In the genomic region with DNA sequence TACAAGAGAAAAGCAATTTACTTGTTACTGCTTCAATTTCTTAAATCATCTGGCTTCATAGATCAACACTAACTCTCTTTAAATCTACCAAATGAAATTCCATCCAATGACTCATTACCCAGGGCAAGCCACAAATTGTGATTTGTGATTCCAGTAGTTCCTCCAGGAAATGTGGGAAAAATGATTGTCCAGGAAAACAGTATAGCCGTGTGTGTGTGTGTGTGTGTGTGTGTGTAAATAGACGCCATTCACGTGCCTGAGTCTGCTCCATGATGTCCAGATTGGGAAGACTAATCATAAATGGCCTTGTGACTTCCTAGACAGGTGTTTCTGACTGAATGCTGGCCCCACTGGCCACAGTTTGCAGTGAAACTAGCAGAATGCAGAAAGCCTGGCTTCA, we compare ENCODE assay signal across 15 cellular contexts.
DNase-seq lines count a peak whose midpoint lies in the region; ATAC-seq and TF ChIP-seq lines count a peak whose summit lies in the region.
"Had no signal": no experiment of that assay in that cellular context is flagged by ENCODE, and none has a peak within 500 bp of the region (broad histone marks: within the 10 kb centered on the region; RNA-seq: fewer than 3 reads in every experiment).

No MANE protein-coding gene starts in this region.

- no peaks in the 10 kb centered on the region for H3K79me2 ChIP-seq in GM23248 (ENCODE audit: insufficient read depth)

- no peaks in the 10 kb centered on the region for H3K9me2 ChIP-seq in GM23248 (ENCODE audit: insufficient read depth)

- H3K4me1 ChIP-seq in GM23248 (ENCODE audit: insufficient read depth): no peaks in the 10 kb centered on the region

- no peak overlapping the region for H2AFZ ChIP-seq in GM23248

- H3K36me3 ChIP-seq in GM23248 (ENCODE audit: low read depth) (no peaks in the 10 kb centered on the region), SK-N-MC (ENCODE audit: insufficient read depth, low read length) (no peaks in the 10 kb centered on the region)

- no peak overlapping the region for H3K4me2 ChIP-seq in GM23248 (ENCODE audit: unreplicated experiment)

- 0% methylated on average over 1 to 3 of the region's 3 CpGs for WGBS in GM23248 (ENCODE audit: low coverage in 1 of 2, low lambda C conversion rate in 2 of 2, missing lambda C conversion rate in 2 of 2), 2 experiments

- no peaks in the 10 kb centered on the region for H4K20me1 ChIP-seq in GM23248 (ENCODE audit: insufficient read depth)

- H3K9ac ChIP-seq in GM23248: no peak overlapping the region
- no peak overlapping the region for H3K9ac ChIP-seq in SK-N-MC (ENCODE audit: insufficient read length)

- in situ Hi-C loops in GM23248 (cut with MboI): no loop called here

- DNase-seq in GM23248: peak; percentile 11
- no peak for DNase-seq in SK-N-MC (ENCODE audit: low read depth, low spot score)
- DNase-seq in fibroblast of pulmonary artery (ENCODE audit: low read depth): peak; percentile 61
- DNase-seq in non-pigmented ciliary epithelial cell (ENCODE audit: low read depth): peak; percentile 17
- DNase-seq in activated CD4-positive, alpha-beta T cell treated with anti-CD3 and anti-CD28 coated beads for 48 hours: no peak
- DNase-seq in anterior cingulate cortex (lab: John Stamatoyannopoulos, UW): no peak
- DNase-seq: activated naive CD4-positive, alpha-beta T cell; head of caudate nucleus; OCI-M1; stimulated activated CD4-positive, alpha-beta T cell treated with anti-CD3 and anti-CD28 coated beads, Interleukin-4, amount 100 ng/mL, for 24 hours; stimulated activated naive CD8-positive, alpha-beta T cell treated with anti-CD3 and anti-CD28 coated beads, Interleukin-15, amount 100 ng/mL, for 72 hours had no signal

- H3K27me3 ChIP-seq in GM23248 (replicated peaks; ENCODE audit: insufficient read depth): no peaks in the 10 kb centered on the region

- ATAC-seq in HG03095 (IDR thresholded peaks at IDR 0.05; ENCODE audit: unreplicated experiment) (no peak), HG02588 (IDR thresholded peaks at IDR 0.05; ENCODE audit: unreplicated experiment) (no peak)
- ATAC-seq: stimulated activated naive CD8-positive, alpha-beta T cell treated with anti-CD3 and anti-CD28 coated beads, Interleukin-15, amount 100 ng/mL, for 72 hours had no signal

- no peak for TF ChIP-seq CTCF in fibroblast of pulmonary artery (IDR thresholded peaks at IDR 0.05; ENCODE audit: low read length, missing control alignments)

- H3K27ac ChIP-seq in GM23248 (no peak overlapping the region), SK-N-MC (no peak overlapping the region)
- H3K27ac ChIP-seq: C4-2B had no signal

- H3F3A ChIP-seq in GM23248 (ENCODE audit: insufficient read depth): no peaks in the 10 kb centered on the region

- H3K4me3 ChIP-seq in GM23248: no peak overlapping the region
- H3K4me3 ChIP-seq in SK-N-MC: peak overlapping the region; percentile 16; the same call in 1 of the 2 replicates
- no peak overlapping the region for H3K4me3 ChIP-seq in fibroblast of pulmonary artery (replicated peaks; ENCODE audit: low read depth, low read length)
- H3K4me3 ChIP-seq: lung had no signal

- H3K9me3 ChIP-seq in GM23248 (ENCODE audit: low read depth) (no peaks in the 10 kb centered on the region), SK-N-MC (ENCODE audit: low read depth, low read length) (no peaks in the 10 kb centered on the region)

Comparison
In these comparisons a context has a peak if more than half of its experiments do, and no peak if none do; other contexts are left out.
1. DNase-seq: peak in GM23248 (single experiment), fibroblast of pulmonary artery (single experiment) and non-pigmented ciliary epithelial cell (single experiment); none in SK-N-MC (single experiment), activated CD4-positive, alpha-beta T cell treated with anti-CD3 and anti-CD28 coated beads for 48 hours (single experiment) and anterior cingulate cortex (0 of 58).